10 cellular contexts compared by ENCODE assay signal in genomic region chr11:121762820-121763219, GRCh38.
DNase-seq lines count a peak whose midpoint lies in the region; ATAC-seq lines count a peak whose summit lies in the region.
"Had no signal": no experiment of that assay in that cellular context is flagged by ENCODE, and none has a peak within 500 bp of the region (broad histone marks: within the 10 kb centered on the region; RNA-seq: fewer than 3 reads in every experiment).

No MANE protein-coding gene starts in this region.

- H3K79me1 ChIP-seq in neuronal stem cell (ENCODE audit: low read depth, low read length): no peaks in the 10 kb centered on the region

- H3K14ac ChIP-seq in neuronal stem cell (ENCODE audit: low read length): no peak overlapping the region

- H3K27me3 Mint-ChIP-seq in T-helper 2 cell treated with Interferon-gamma antibody and Interleukin-4, amounts not matched to agents 5 μg/mL and 100 μg/mL, for 36 hours (ENCODE audit: low read depth): no peaks in the 10 kb centered on the region

- H2BK120ac ChIP-seq in neuronal stem cell (ENCODE audit: low read depth, low read length): no peak overlapping the region

- no peak overlapping the region for H3K4me2 ChIP-seq in neuronal stem cell (ENCODE audit: insufficient read depth, low read length, poor library complexity, severe bottlenecking)

- H3K36me3 ChIP-seq in neuronal stem cell (replicated peaks in 1 of 2; ENCODE audit: control insufficient read depth in 2 of 2, insufficient read depth in 2 of 2, low read length in 2 of 2): no peaks in the 10 kb centered on the region

- no peak overlapping the region for H3K9ac ChIP-seq in neuronal stem cell (ENCODE audit: low read depth, low read length, poor library complexity)

- no CpG with 5 or more reads among the region's 11 CpGs for WGBS in neuronal stem cell (ENCODE audit: extremely low coverage in 2 of 2, insufficient read length in 2 of 2, insufficient replicate concordance in 1 of 2), 2 donors

- H3K9me3 ChIP-seq in neuronal stem cell (replicated peaks in 1 of 2; ENCODE audit: control insufficient read depth in 2 of 2, insufficient read depth in 1 of 2, low read depth in 1 of 2, low read length in 2 of 2): no peaks in the 10 kb centered on the region

- no peak overlapping the region for H3K27ac Mint-ChIP-seq in T-helper 2 cell treated with Interferon-gamma antibody and Interleukin-4, amounts not matched to agents 5 μg/mL and 100 μg/mL, for 36 hours

- no peak overlapping the region for H2BK5ac ChIP-seq in neuronal stem cell (ENCODE audit: low read length)

- no peaks in the 10 kb centered on the region for H3K9me3 Mint-ChIP-seq in T-helper 2 cell treated with Interferon-gamma antibody and Interleukin-4, amounts not matched to agents 5 μg/mL and 100 μg/mL, for 36 hours

- DNase-seq in EH (ENCODE audit: low read depth) (peak; percentile 42), NCI-H2171 treated with DMSO at 0.1 percent for 48 hours (lab: John Stamatoyannopoulos, UW) (peak; percentile 72), ecto neural progenitor cell (ENCODE audit: low spot score) (peak; percentile 51), neuronal stem cell (ENCODE audit: low spot score) (no peak), NCI-H1048 (lab: John Stamatoyannopoulos, UW) (no peak)
- DNase-seq in T-helper 2 cell treated with Interferon-gamma antibody and Interleukin-4, amounts not matched to agents 5 μg/mL and 100 μg/mL, for 36 hours (ENCODE audit: low spot score): no peak
- DNase-seq in activated effector memory CD4-positive, alpha-beta T cell treated with anti-CD3 and anti-CD28 coated beads, Interleukin-2, amount 50 U/mL, for 16 hours: no peak
- DNase-seq: occipital lobe; stimulated activated CD8-positive, alpha-beta memory T cell treated with anti-CD3 and anti-CD28 coated beads, Interleukin-4, amount 100 ng/mL, for 48 hours had no signal

- no peaks in the 10 kb centered on the region for H3K36me3 Mint-ChIP-seq in T-helper 2 cell treated with Interferon-gamma antibody and Interleukin-4, amounts not matched to agents 5 μg/mL and 100 μg/mL, for 36 hours (ENCODE audit: low read depth)

- H3K18ac ChIP-seq in neuronal stem cell (ENCODE audit: low read length): peak overlapping the region; percentile 6

- no peak overlapping the region for H4K8ac ChIP-seq in neuronal stem cell (ENCODE audit: low read depth, low read length)

- no peak overlapping the region for H3K23ac ChIP-seq in neuronal stem cell (ENCODE audit: low read depth, low read length, poor library complexity)

- peaks cover 0 to 8% (median 0%) of the 10 kb centered on the region in 3 experiments for H3K27me3 ChIP-seq in neuronal stem cell (ENCODE audit: control insufficient read depth in 3 of 3, insufficient read depth in 3 of 3, low read depth in 1 of 3, low read length in 3 of 3)

- H2AFZ ChIP-seq in neuronal stem cell (ENCODE audit: low read length): no peak overlapping the region

- no peak overlapping the region for H3K4me3 ChIP-seq in neuronal stem cell (ENCODE audit: low read length in 2 of 2)

- no peak overlapping the region for H4K91ac ChIP-seq in neuronal stem cell (ENCODE audit: low read depth, low read length, poor library complexity)

- no peak overlapping the region for H2AK5ac ChIP-seq in neuronal stem cell (ENCODE audit: low read depth, low read length)

- H3K4me1 Mint-ChIP-seq in T-helper 2 cell treated with Interferon-gamma antibody and Interleukin-4, amounts not matched to agents 5 μg/mL and 100 μg/mL, for 36 hours (ENCODE audit: low read depth): no peaks in the 10 kb centered on the region

- no peak overlapping the region for H2BK15ac ChIP-seq in neuronal stem cell (ENCODE audit: low read length)

- ATAC-seq in activated CD4-positive, CD25-positive, alpha-beta regulatory T cell treated with anti-CD3 and anti-CD28 coated beads, Interleukin-2, amount 50 U/mL, for 24 hours: no peak

- H2BK12ac ChIP-seq in neuronal stem cell (ENCODE audit: low read length): no peak overlapping the region

- no peak overlapping the region for H3K27ac ChIP-seq in neuronal stem cell (replicated peaks; ENCODE audit: low read length)

- no peak overlapping the region for H3K4me3 Mint-ChIP-seq in T-helper 2 cell treated with Interferon-gamma antibody and Interleukin-4, amounts not matched to agents 5 μg/mL and 100 μg/mL, for 36 hours

- no peaks in the 10 kb centered on the region for H3K4me1 ChIP-seq in neuronal stem cell (ENCODE audit: control insufficient read depth in 2 of 2, insufficient read depth in 1 of 2, low read depth in 1 of 2, low read length in 2 of 2)

- H3K4ac ChIP-seq in neuronal stem cell (ENCODE audit: low read length): no peak overlapping the region

Comparison
In these comparisons a context has a peak if more than half of its experiments do, and no peak if none do; other contexts are left out.
1. DNase-seq: peak in EH (single experiment), NCI-H2171 treated with DMSO at 0.1 percent for 48 hours (single experiment) and ecto neural progenitor cell (single experiment); none in neuronal stem cell (single experiment), T-helper 2 cell treated with Interferon-gamma antibody and Interleukin-4, amounts not matched to agents 5 μg/mL and 100 μg/mL, for 36 hours (single experiment), activated effector memory CD4-positive, alpha-beta T cell treated with anti-CD3 and anti-CD28 coated beads, Interleukin-2, amount 50 U/mL, for 16 hours (single experiment) and NCI-H1048 (single experiment).